ENCODE assay signal across 23 cellular contexts in the genomic region with DNA sequence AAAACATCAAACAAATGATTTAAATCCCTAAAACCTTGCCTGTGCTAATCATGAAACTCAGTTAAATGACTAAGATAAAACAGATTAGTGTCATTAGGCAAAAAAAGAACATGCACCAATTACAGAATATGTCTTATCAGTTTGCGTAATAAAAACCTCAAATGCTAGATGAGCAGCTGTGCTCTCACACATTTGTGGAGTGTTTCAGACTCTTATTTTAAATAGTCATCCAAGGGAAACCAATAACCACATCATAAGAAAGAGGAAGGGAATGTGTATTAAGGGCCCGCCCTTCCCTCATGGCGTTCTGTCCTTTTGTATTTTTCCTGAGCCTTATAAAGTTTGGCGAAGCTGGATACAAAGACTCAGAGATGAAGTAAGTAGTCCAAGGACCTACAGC. TPM values are rescaled to one million over a fixed set of nuclear protein-coding genes. Genes with fewer than 3 reads are reported as not detected.
"Had no signal": no experiment of that assay in that cellular context is flagged by ENCODE, and none has a peak within 500 bp of the region (broad histone marks: within the 10 kb centered on the region; RNA-seq: fewer than 3 reads in every experiment).

No MANE protein-coding gene starts in this region.

- H3K9me3 ChIP-seq: left lung, sigmoid colon had no signal

- H3K4me3 Mint-ChIP-seq: central memory CD8-positive, alpha-beta T cell; stimulated activated naive B cell treated with anti-CD40 and anti-IgM and Interleukin-4, amounts not matched to agents 10 μg/mL and 1 μg/mL and 100 μg/mL, for 72 hours had no signal

- DNase-seq: activated CD4-positive, alpha-beta T cell treated with anti-CD3 and anti-CD28 coated beads, Interleukin-2, amount 50 U/mL, for 1 hour; activated CD4-positive, CD25-positive, alpha-beta regulatory T cell treated with anti-CD3 and anti-CD28 coated beads, Interleukin-2, amount 50 U/mL, for 72 hours; activated CD8-positive, alpha-beta memory T cell treated with anti-CD3 and anti-CD28 coated beads, Interleukin-2, amount 50 U/mL, for 48 hours; activated effector memory CD4-positive, alpha-beta T cell treated with anti-CD3 and anti-CD28 coated beads, Interleukin-2, amount 50 U/mL, for 16 hours; activated naive CD4-positive, alpha-beta T cell treated with anti-CD3 and anti-CD28 coated beads, Interleukin-2, amount 50 U/mL, for 16 hours; activated T-cell treated with anti-CD3 and anti-CD28 coated beads, Interleukin-2, amount 50 U/mL, for 48 hours; head of caudate nucleus; left lung; mammary epithelial cell; midbrain; occipital lobe; posterior cingulate gyrus; sigmoid colon; spleen; stimulated activated naive B cell treated with anti-CD40 and anti-IgM and Interleukin-4, amounts not matched to agents 10 μg/mL and 1 μg/mL and 100 μg/mL, for 72 hours; T1000 had no signal

- H3K36me3 ChIP-seq: ascending aorta, left lung, sigmoid colon, spleen had no signal

- H3K27ac ChIP-seq: ascending aorta, coronary artery, left lung, sigmoid colon, spleen had no signal

- H3K4me1 Mint-ChIP-seq: central memory CD8-positive, alpha-beta T cell; stimulated activated naive B cell treated with anti-CD40 and anti-IgM and Interleukin-4, amounts not matched to agents 10 μg/mL and 1 μg/mL and 100 μg/mL, for 72 hours had no signal

- H3K27me3 Mint-ChIP-seq: central memory CD8-positive, alpha-beta T cell; stimulated activated naive B cell treated with anti-CD40 and anti-IgM and Interleukin-4, amounts not matched to agents 10 μg/mL and 1 μg/mL and 100 μg/mL, for 72 hours had no signal

- H3K27me3 ChIP-seq: ascending aorta, left lung, sigmoid colon, spleen had no signal

- H3K36me3 Mint-ChIP-seq: stimulated activated naive B cell treated with anti-CD40 and anti-IgM and Interleukin-4, amounts not matched to agents 10 μg/mL and 1 μg/mL and 100 μg/mL, for 72 hours had no signal

- H3K27ac Mint-ChIP-seq: stimulated activated naive B cell treated with anti-CD40 and anti-IgM and Interleukin-4, amounts not matched to agents 10 μg/mL and 1 μg/mL and 100 μg/mL, for 72 hours had no signal

- ATAC-seq: left lung had no signal

- H3K4me1 ChIP-seq: left lung, sigmoid colon, spleen had no signal

- H3K4me3 ChIP-seq: ascending aorta, coronary artery, left lung, sigmoid colon, spleen had no signal

RNA-seq across cellular contexts. Expression of gene SAMMSON, which starts 6.6 kb away (rescaled TPM):
- total RNA-seq: epithelial cell of proximal tubule, frontal cortex, kidney epithelial cell, left lung, mammary epithelial cell, renal cortical epithelial cell had no signal
